In the genomic region with DNA sequence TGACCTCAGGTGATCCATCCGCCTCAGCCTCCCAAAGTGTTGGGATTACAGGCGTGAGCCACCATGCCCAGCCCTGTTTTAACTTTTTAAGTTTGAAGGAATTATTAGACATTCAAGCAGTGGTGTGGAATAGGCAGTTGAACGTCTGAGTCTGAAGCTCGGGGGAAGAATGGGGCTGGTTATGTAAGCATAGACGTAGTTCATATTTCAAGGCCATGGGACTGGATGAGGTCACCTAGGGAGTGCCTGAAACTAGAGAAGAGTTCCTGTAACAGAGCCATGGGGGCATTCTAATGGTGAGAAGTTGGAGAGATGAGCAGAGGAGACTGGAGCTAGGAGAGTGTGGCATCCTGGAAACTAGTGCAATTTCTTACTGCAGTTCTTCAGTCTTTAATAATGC, we compare ENCODE assay signal across 15 cellular contexts. TPM values are rescaled to one million over a fixed set of nuclear protein-coding genes. Genes with fewer than 3 reads are reported as not detected.
DNase-seq lines count a peak whose midpoint lies in the region; ATAC-seq and TF ChIP-seq lines count a peak whose summit lies in the region.
"Had no signal": no experiment of that assay in that cellular context is flagged by ENCODE, and none has a peak within 500 bp of the region (broad histone marks: within the 10 kb centered on the region; RNA-seq: fewer than 3 reads in every experiment).

No MANE protein-coding gene starts in this region.

- peak overlapping the region; percentile 77 for H3K27ac ChIP-seq in psoas muscle
- H3K27ac ChIP-seq: 22Rv1, C4-2B, KMS-11 had no signal

- intact Hi-C loops in psoas muscle (cut with DNase I): no loop called here

- WGBS in psoas muscle, 3 donors: 44 to 67% (median 44%) methylated on average over 5 of the region's 5 CpGs

- peaks cover 34% of the 10 kb centered on the region for H3K4me1 ChIP-seq in psoas muscle

- ATAC-seq in psoas muscle: peak; percentile 84 to 96 (median 93)
- ATAC-seq in HG03025 (IDR thresholded peaks at IDR 0.05; ENCODE audit: low FRiP score, unreplicated experiment): no peak

- H3K36me3 ChIP-seq in psoas muscle (ENCODE audit: insufficient read depth in 1 of 2, low read depth in 1 of 2): peaks cover 2 to 8% of the 10 kb centered on the region in 2 donors

- no peaks in the 10 kb centered on the region for H3K9me3 ChIP-seq in psoas muscle

- peak overlapping the region; percentile 35 for H3K4me3 ChIP-seq in psoas muscle

- H3K27me3 ChIP-seq in psoas muscle (ENCODE audit: insufficient read depth in 3 of 3, low read length in 2 of 3): no peaks in the 10 kb centered on the region

- peak; percentile 34 for DNase-seq in DMS 273 (lab: John Stamatoyannopoulos, UW; ENCODE audit: unreplicated experiment)
- DNase-seq in DMS 273 treated with DMSO at 0.1 percent for 48 hours (lab: John Stamatoyannopoulos, UW): no peak
- DNase-seq in LHCN-M2 (ENCODE audit: low read depth): peak; percentile 58
- peak; percentile 61 for DNase-seq in dedifferentiated amniotic fluid mesenchymal stem cell (ENCODE audit: extremely low spot score)
- no peak for DNase-seq in psoas muscle
- no peak for DNase-seq in DMS53 treated with DMSO at 0.1 percent for 48 hours (lab: John Stamatoyannopoulos, UW; ENCODE audit: unreplicated experiment)
- DNase-seq in putamen (ENCODE audit: low spot score): no peak
- DNase-seq: activated naive CD4-positive, alpha-beta T cell treated with anti-CD3 and anti-CD28 coated beads, Interleukin-2, amount 10 ng/mL, durations not matched to agents 7 days and 5 days; NCI-H524; posterior cingulate gyrus; stimulated activated CD4-positive, alpha-beta T cell treated with anti-CD3 and anti-CD28 coated beads, Interleukin-12 subunit alpha, Interleukin-12 subunit beta, amount 100 ng/mL, for 4 hours had no signal

- TF ChIP-seq CTCF in psoas muscle (IDR thresholded peaks at IDR 0.05): no peak

RNA-seq across cellular contexts. Expression of gene CDKAL1, which starts 6.4 kb away (rescaled TPM):
- total RNA-seq in LHCN-M2 (2014; rRNA removed) (16.7 and 17.9 TPM in 2 replicates), psoas muscle (10 to 100 TPM; 12.9 to 16.1 (median 15.0) TPM)
- 4.9 TPM for polyA plus RNA-seq in LHCN-M2 (2012)
- 1 to 10 TPM; 4.5 to 9.0 (median 4.6) TPM for polyA plus RNA-seq in psoas muscle

Comparison
In these comparisons a context has a peak if more than half of its experiments do, and no peak if none do; other contexts are left out.
1. DNase-seq: peak in DMS 273 (single experiment), LHCN-M2 (single experiment) and dedifferentiated amniotic fluid mesenchymal stem cell (single experiment); none in DMS 273 treated with DMSO at 0.1 percent for 48 hours (single experiment), psoas muscle (0 of 2), DMS53 treated with DMSO at 0.1 percent for 48 hours (single experiment) and putamen (single experiment).